ENCODE assay signal across 2 cellular contexts in the genomic region with DNA sequence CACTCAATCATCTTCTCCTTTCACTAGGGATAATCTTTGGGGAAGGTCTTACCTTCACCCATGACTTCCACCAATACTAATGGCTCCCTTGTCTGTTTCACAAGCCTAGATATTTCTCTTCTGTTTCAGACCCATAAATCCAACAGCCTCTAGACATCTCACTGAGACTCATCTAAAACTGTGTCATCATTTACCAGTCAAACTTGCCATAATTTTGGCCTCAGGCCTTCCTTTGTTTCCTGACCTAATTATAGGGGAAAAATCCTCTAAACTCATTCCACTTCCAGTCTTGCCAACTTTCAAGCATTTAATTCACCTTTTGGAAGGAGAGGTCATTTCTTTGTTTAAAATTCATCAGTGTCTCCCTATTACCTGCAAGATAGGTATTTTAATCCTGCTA.
"Had no signal": no experiment of that assay in that cellular context is flagged by ENCODE, and none has a peak within 500 bp of the region (broad histone marks: within the 10 kb centered on the region; RNA-seq: fewer than 3 reads in every experiment).

No MANE protein-coding gene starts in this region.

- DNase-seq: GDM1 had no signal

- ATAC-seq: GM12878 had no signal

- H3K4me3 ChIP-seq: GM12878 had no signal
